ENCODE assay signal across 8 cellular contexts in the genomic region with DNA sequence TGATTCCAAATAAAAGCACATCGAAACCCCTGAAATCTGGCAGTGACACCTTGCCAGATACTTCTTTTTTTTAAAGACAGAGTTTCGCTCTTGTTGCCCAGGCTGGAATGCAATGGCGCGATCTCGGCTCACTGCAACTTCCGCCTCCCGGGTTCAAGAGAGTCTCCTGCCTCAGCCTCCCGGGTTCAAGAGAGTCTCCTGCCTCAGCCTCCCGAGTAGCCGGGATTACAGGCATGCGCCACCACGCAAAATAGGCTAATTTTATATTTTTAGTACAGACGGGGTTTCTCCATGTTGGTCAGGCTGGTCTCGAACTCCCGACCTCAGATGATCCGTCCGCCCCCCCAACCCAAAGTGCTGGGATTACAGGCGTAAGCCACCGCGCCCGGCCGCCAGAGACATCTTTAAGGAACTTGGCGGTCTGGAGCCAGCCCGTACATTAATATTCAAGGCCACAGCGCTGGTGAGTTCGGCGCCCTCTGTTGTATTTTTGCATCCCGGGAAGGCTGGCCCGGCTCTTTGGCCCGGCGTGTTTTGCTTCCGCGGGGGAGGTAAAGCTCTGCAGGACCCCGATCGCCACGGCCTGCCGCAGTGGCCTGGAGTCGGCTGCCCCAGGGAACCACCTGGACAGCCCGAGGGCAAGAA. TPM values are rescaled to one million over a fixed set of nuclear protein-coding genes. Genes with fewer than 3 reads are reported as not detected.
DNase-seq lines count a peak whose midpoint lies in the region; FAIRE-seq and TF ChIP-seq lines count a peak whose summit lies in the region.
"Not testable (repeated sequence)": the region's sequence is repeated elsewhere in the genome, so short reads cannot be mapped to it uniquely, and the experiment has no call there.

No MANE protein-coding gene starts in this region.

- TF ChIP-seq CTCF in BE2C (IDR thresholded peaks at IDR 0.05; ENCODE audit: low read depth, low read length) (0 out of 2 replicates have a peak, but pooled peaks have one; percentile 5), fibroblast of lung (conservative IDR thresholded peaks at IDR 0.05 in 1 of 2, IDR thresholded peaks at IDR 0.05 in 1 of 2; ENCODE audit: low read depth in 1 of 2, low read length in 2 of 2) (peak in 1 of 2 donors; percentile 1)
- not testable (repeated sequence) for TF ChIP-seq CTCF in astrocyte of the spinal cord (IDR thresholded peaks at IDR 0.05; ENCODE audit: low read depth, low read length); kidney epithelial cell (IDR thresholded peaks at IDR 0.05; ENCODE audit: insufficient read depth, low read length, poor library complexity, severe bottlenecking); neural progenitor cell (IDR thresholded peaks at IDR 0.05)

- H3K27ac Mint-ChIP-seq in neural progenitor cell, result not testable (repeated sequence)

- H3K4me3 Mint-ChIP-seq in neural progenitor cell, result peak overlapping the region; percentile 85

- H3K4me1 ChIP-seq in BE2C; SJCRH30; fibroblast of lung (ENCODE audit: control insufficient read depth, extremely low read depth, insufficient read depth, low read length): not testable (repeated sequence)
- H3K4me1 ChIP-seq in neural progenitor cell, result peaks cover 14% of the 10 kb centered on the region
- peaks cover 0 to 42% (median 32%) of the 10 kb centered on the region in 5 donors for H3K4me1 ChIP-seq in subcutaneous abdominal adipose tissue (ENCODE audit: control insufficient read depth in 5 of 5, insufficient read depth in 5 of 5, low read length in 5 of 5)

- not testable (repeated sequence) for H3K9me3 Mint-ChIP-seq in neural progenitor cell

- H3K4me2 ChIP-seq in fibroblast of lung (ENCODE audit: extremely low read depth, insufficient read depth, low read length) (peak overlapping the region; percentile 88), neural progenitor cell (peak overlapping the region; percentile 95)

- not testable (repeated sequence) for H4K20me1 ChIP-seq in fibroblast of lung (ENCODE audit: control insufficient read depth, extremely low read depth, insufficient read depth, low read length); neural progenitor cell (ENCODE audit: low read depth)

- FAIRE-seq in HTR-8/SVneo (lab: Jason Lieb, UNC), result not testable (repeated sequence)

- not testable (repeated sequence) for H3K9ac ChIP-seq in fibroblast of lung (ENCODE audit: insufficient read depth, low read length); neural progenitor cell
- peak overlapping the region in 3 of 5 donors; percentile 30 to 70 (median 53) for H3K9ac ChIP-seq in subcutaneous abdominal adipose tissue (ENCODE audit: low read length in 5 of 5)

- not testable (repeated sequence) for H3K9me3 ChIP-seq in BE2C; SJCRH30 (replicated peaks); fibroblast of lung (ENCODE audit: control insufficient read depth, insufficient read depth, low read depth, low read length); neural progenitor cell (ENCODE audit: low read depth); subcutaneous abdominal adipose tissue (ENCODE audit: control insufficient read depth in 5 of 5, low read length in 5 of 5)

- H3K27me3 ChIP-seq in BE2C (peaks cover 37% of the 10 kb centered on the region), SJCRH30 (peaks cover 24% of the 10 kb centered on the region), neural progenitor cell (peaks cover 96% of the 10 kb centered on the region), subcutaneous abdominal adipose tissue (ENCODE audit: control insufficient read depth in 5 of 5, insufficient read depth in 4 of 5, low read length in 5 of 5) (peaks cover 0 to 22% (median 12%) of the 10 kb centered on the region in 5 donors)
- not testable (repeated sequence) for H3K27me3 ChIP-seq in fibroblast of lung (ENCODE audit: control insufficient read depth, insufficient read depth, low read length); kidney epithelial cell (ENCODE audit: control insufficient read depth, insufficient read depth, low read length)

- H3K36me3 Mint-ChIP-seq in neural progenitor cell, result not testable (repeated sequence)

- not testable (repeated sequence) for H3K27ac ChIP-seq in SJCRH30; fibroblast of lung (ENCODE audit: insufficient read depth, low read length); neural progenitor cell
- peak overlapping the region; percentile 50 for H3K27ac ChIP-seq in subcutaneous abdominal adipose tissue (ENCODE audit: low read depth, low read length)

- peaks cover 15% of the 10 kb centered on the region for H3F3A ChIP-seq in neural progenitor cell (ENCODE audit: low read depth)

- not testable (repeated sequence) for H3K36me3 ChIP-seq in BE2C; SJCRH30; fibroblast of lung (ENCODE audit: control insufficient read depth, insufficient read depth, low read length); kidney epithelial cell (ENCODE audit: control insufficient read depth, insufficient read depth, low read length); neural progenitor cell; subcutaneous abdominal adipose tissue (ENCODE audit: control insufficient read depth in 5 of 5, insufficient read depth in 5 of 5, low read length in 5 of 5)

- H3K27me3 Mint-ChIP-seq in neural progenitor cell (ENCODE audit: insufficient read depth, low read depth), result peaks cover 22% of the 10 kb centered on the region

- H3K4me1 Mint-ChIP-seq in neural progenitor cell, result peaks cover 44% of the 10 kb centered on the region

- DNase-seq in BE2C (peak; percentile 30), HTR-8/SVneo (ENCODE audit: insufficient read length, low spot score) (peak; percentile 15), astrocyte of the spinal cord (ENCODE audit: low read depth, low spot score) (peak; percentile 37), fibroblast of lung (ENCODE audit: low read depth in 2 of 2) (peak; percentile 42 to 50), neural progenitor cell (ENCODE audit: low spot score) (peak; percentile 42)
- DNase-seq in SJCRH30; kidney epithelial cell (ENCODE audit: low read depth): not testable (repeated sequence)

- not testable (repeated sequence) for H3K79me2 ChIP-seq in fibroblast of lung (ENCODE audit: control insufficient read depth, insufficient read depth, low read length); neural progenitor cell (ENCODE audit: low read depth)

- H3K4me3 ChIP-seq in BE2C (ENCODE audit: low read depth, low read length), result peak overlapping the region; percentile 64
- H3K4me3 ChIP-seq in SJCRH30, result peak overlapping the region; percentile 54
- H3K4me3 ChIP-seq in astrocyte of the spinal cord (ENCODE audit: low read depth, low read length), result peak overlapping the region; percentile 65
- H3K4me3 ChIP-seq in fibroblast of lung (replicated peaks in 1 of 4; ENCODE audit: control extremely low read depth in 1 of 4, insufficient read depth in 1 of 4, low read depth in 3 of 4, low read length in 4 of 4), result peak overlapping the region; percentile 38 to 60 (median 52)
- peak overlapping the region; percentile 79 for H3K4me3 ChIP-seq in kidney epithelial cell (ENCODE audit: low read depth, low read length)
- peak overlapping the region; percentile 65 for H3K4me3 ChIP-seq in neural progenitor cell
- peak overlapping the region; percentile 43 to 78 (median 70) for H3K4me3 ChIP-seq in subcutaneous abdominal adipose tissue (ENCODE audit: low read depth in 1 of 5, low read length in 5 of 5)

- not testable (repeated sequence) for H2AFZ ChIP-seq in fibroblast of lung (ENCODE audit: low read length); neural progenitor cell (replicated peaks)

- in situ Hi-C loops in astrocyte of the spinal cord (cut with HindIII; ENCODE audit: low sequenced_read_pairs), result not testable (repeated sequence)

RNA-seq across cellular contexts. Expression of gene CHST15, which starts 0.5 kb away (rescaled TPM):
- polyA plus RNA-seq in BE2C (2012; ENCODE audit: insufficient read depth, insufficient read length, low read depth), result 32.1 TPM
- 2.2 and 2.8 TPM in 2 replicates for total RNA-seq in SJCRH30 (2014; rRNA removed; shearing (Covaris generic))
- total RNA-seq in fibroblast of lung (7.9 and 8.2 TPM in 2 replicates), kidney epithelial cell (18.1 and 24.2 TPM in 2 replicates), neural progenitor cell (ENCODE audit: low replicate concordance) (0.54 and 0.59 TPM in 2 replicates)
- 5.0 and 11.7 TPM in 2 replicates for polyA plus RNA-seq in fibroblast of lung
- 2.7 and 7.2 TPM in 2 replicates for polyA plus RNA-seq in fibroblast of lung (2012)
- 3.9 and 11.5 TPM in 2 replicates for polyA minus RNA-seq in fibroblast of lung (ENCODE audit: low replicate concordance)
